20 cellular contexts compared by ENCODE assay signal in the genomic region with DNA sequence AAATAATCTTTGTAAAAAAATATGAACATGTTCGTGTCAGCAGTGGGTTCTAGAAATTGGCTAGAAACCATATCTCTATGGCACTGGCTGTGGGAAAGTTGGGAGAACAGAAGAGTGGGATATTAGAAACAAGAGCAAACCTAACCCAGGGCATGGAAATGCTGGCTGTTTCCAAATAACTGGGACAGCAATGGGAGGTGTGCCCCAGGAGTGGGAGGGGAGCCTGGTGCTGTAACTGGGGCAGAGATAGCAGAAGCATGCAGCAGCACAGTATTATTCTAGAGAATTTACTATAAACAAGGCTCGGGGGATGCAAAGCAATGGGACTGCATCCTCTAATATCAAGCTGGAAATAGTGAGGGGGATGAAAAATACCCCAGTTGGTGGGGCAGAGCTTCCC.
"Had no signal": no experiment of that assay in that cellular context is flagged by ENCODE, and none has a peak within 500 bp of the region (broad histone marks: within the 10 kb centered on the region; RNA-seq: fewer than 3 reads in every experiment).

No MANE protein-coding gene starts in this region.

- DNase-seq: naive B cell; naive thymus-derived CD8-positive, alpha-beta T cell; nephron progenitor cell; nucleus accumbens; pancreas; right lobe of liver; sigmoid colon; small intestine; stimulated activated CD4-positive, alpha-beta T cell treated with anti-CD3 and anti-CD28 coated beads, Interleukin-15, amount 100 ng/mL, for 24 hours; stimulated activated CD4-positive, alpha-beta T cell treated with anti-CD3 and anti-CD28 coated beads, Interleukin-2, amount 100 ng/mL, for 24 hours; stimulated activated CD4-positive, alpha-beta T cell treated with anti-CD3 and anti-CD28 coated beads, Interleukin-2, amount 100 ng/mL, for 48 hours; stimulated activated CD4-positive, alpha-beta T cell treated with anti-CD3 and anti-CD28 coated beads, Interleukin-4, amount 100 ng/mL, for 24 hours; stimulated activated naive B cell treated with anti-CD40 and anti-IgM and Interleukin-4, amounts not matched to agents 10 μg/mL and 1 μg/mL and 100 μg/mL, for 72 hours; stimulated activated naive CD4-positive, alpha-beta T cell treated with Interleukin-2 at 50 U/mL for 16 hours; stomach; thyroid gland; trophoblast cell; upper lobe of left lung had no signal

- ATAC-seq: naive thymus-derived CD8-positive, alpha-beta T cell; natural killer cell treated with Interleukin-12 subunit alpha and Interleukin-12 subunit beta and Interleukin-15 and Interleukin-18, amount 100 ng/mL, for 72 hours; pancreas; right lobe of liver; stimulated activated effector memory CD8-positive, alpha-beta T cell treated with anti-CD3 and anti-CD28 coated beads, Interleukin-12 subunit alpha, Interleukin-12 subunit beta, amount 100 ng/mL, for 72 hours; stimulated activated naive B cell treated with anti-CD40 and anti-IgM and Interleukin-4, amounts not matched to agents 10 μg/mL and 1 μg/mL and 100 μg/mL, for 72 hours had no signal
